In genomic region chr19:38229585-38230073, GRCh38 we compare ENCODE assay signal across 1 cellular context.
A peak's percentile ranks its signal among the peaks of the same experiment; 100 is the strongest.
TF ChIP-seq lines count a peak whose summit lies in the region.

No MANE protein-coding gene starts in this region.

TF ChIP-seq in GM12878, 131 proteins besides CTCF, POLR2A, EP300 and RAD21:
- TF ChIP-seq BCL11A (IDR thresholded peaks at IDR 0.05; ENCODE audit: low read depth, low read length), result no peak
- no peak for TF ChIP-seq CREB1 (IDR thresholded peaks at IDR 0.05; ENCODE audit: low read depth)
- TF ChIP-seq ZNF384 (IDR thresholded peaks at IDR 0.05; ENCODE audit: borderline replicate concordance, low read depth, low read length), result no peak
- TF ChIP-seq NR2F1 (conservative IDR thresholded peaks at IDR 0.05), result no peak
- peak; percentile 83 for TF ChIP-seq SIX5 (IDR thresholded peaks at IDR 0.05; ENCODE audit: low read depth, low read length, severe bottlenecking)
- TF ChIP-seq, protein P1, sequence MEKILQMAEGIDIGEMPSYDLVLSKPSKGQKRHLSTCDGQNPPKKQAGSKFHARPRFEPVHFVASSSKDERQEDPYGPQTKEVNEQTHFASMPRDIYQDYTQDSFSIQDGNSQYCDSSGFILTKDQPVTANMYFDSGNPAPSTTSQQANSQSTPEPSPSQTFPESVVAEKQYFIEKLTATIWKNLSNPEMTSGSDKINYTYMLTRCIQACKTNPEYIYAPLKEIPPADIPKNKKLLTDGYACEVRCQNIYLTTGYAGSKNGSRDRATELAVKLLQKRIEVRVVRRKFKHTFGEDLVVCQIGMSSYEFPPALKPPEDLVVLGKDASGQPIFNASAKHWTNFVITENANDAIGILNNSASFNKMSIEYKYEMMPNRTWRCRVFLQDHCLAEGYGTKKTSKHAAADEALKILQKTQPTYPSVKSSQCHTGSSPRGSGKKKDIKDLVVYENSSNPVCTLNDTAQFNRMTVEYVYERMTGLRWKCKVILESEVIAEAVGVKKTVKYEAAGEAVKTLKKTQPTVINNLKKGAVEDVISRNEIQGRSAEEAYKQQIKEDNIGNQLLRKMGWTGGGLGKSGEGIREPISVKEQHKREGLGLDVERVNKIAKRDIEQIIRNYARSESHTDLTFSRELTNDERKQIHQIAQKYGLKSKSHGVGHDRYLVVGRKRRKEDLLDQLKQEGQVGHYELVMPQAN (conservative IDR thresholded peaks at IDR 0.05), result no peak
- peak; percentile 84; the same call in 1 of the 2 replicates for TF ChIP-seq RCOR1 (conservative IDR thresholded peaks at IDR 0.05; ENCODE audit: low read depth, low read length)
- peak; percentile 55 for TF ChIP-seq SP1 (IDR thresholded peaks at IDR 0.05; ENCODE audit: low read depth, low read length)
- no peak for TF ChIP-seq IRF4 (IDR thresholded peaks at IDR 0.05; ENCODE audit: low read depth, low read length)
- TF ChIP-seq ZBTB33 (IDR thresholded peaks at IDR 0.05), result no peak
- TF ChIP-seq IKZF1 (conservative IDR thresholded peaks at IDR 0.05), result 0 out of 2 replicates have a peak, but pooled peaks have one; percentile 16
- no peak for TF ChIP-seq ZSCAN29 (IDR thresholded peaks at IDR 0.05)
- TF ChIP-seq SREBF2 (IDR thresholded peaks at IDR 0.05; ENCODE audit: low read length), result no peak
- TF ChIP-seq KDM1A (IDR thresholded peaks at IDR 0.05; ENCODE audit: borderline replicate concordance), result 0 out of 2 replicates have a peak, but pooled peaks have one; percentile 79
- TF ChIP-seq HCFC1 (IDR thresholded peaks at IDR 0.05; ENCODE audit: low read length), result peak; percentile 74
- TF ChIP-seq KLF5 (IDR thresholded peaks at IDR 0.05; ENCODE audit: partially characterized antibody), result no peak
- TF ChIP-seq PAX8 (IDR thresholded peaks at IDR 0.05), result no peak
- no peak for TF ChIP-seq JUND (IDR thresholded peaks at IDR 0.05; ENCODE audit: low read depth, low read length)
- TF ChIP-seq DPF2 (IDR thresholded peaks at IDR 0.05), result no peak
- 0 out of 2 replicates have a peak, but pooled peaks have one; percentile 16 for TF ChIP-seq CREM (IDR thresholded peaks at IDR 0.05; ENCODE audit: low read depth)
